In the genomic region with DNA sequence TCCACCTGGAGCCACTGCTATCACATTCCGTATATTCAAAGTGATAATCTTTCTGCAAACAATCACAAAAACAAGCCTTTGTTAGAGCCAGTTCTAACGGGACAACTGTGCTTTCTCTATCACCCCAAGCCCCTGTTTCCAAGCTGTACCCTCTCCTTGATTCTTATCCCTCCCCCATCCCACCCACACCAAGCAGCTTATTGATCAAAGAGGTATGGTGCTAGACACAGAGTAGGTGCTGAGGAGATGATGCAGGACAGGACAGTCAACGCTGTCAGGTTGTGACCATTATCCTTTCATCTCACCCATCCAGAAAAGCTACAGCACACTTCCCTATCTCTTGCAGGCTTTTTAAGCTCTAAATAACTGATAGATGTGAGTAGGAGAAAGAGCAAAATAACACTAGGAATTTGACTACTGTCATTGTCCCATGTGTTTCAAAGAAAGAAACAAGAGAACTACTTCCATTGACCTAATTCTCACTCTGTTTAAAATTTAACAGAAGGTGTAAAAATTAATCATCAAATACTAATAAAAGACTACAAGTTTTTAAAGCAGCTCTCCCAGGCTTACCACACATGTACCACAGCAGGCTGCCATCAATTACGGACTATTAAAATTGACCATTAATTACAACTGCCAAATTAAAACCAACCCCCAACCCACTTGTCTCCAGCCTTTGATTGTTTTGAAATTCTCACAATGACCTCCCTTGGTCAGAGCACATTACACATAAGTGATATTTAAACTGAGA, we compare ENCODE assay signal across 20 cellular contexts.
DNase-seq lines count a peak whose midpoint lies in the region; ATAC-seq, FAIRE-seq and TF ChIP-seq lines count a peak whose summit lies in the region.
"Had no signal": no experiment of that assay in that cellular context is flagged by ENCODE, and none has a peak within 500 bp of the region (broad histone marks: within the 10 kb centered on the region; RNA-seq: fewer than 3 reads in every experiment).

No MANE protein-coding gene starts in this region.

- no peaks in the 10 kb centered on the region for H3F3A ChIP-seq in GM23338 (replicated peaks; ENCODE audit: low read depth)

- no peak overlapping the region for H3K4me3 ChIP-seq in GM23338
- H3K4me3 ChIP-seq in dorsolateral prefrontal cortex = peak overlapping the region in 48 of 59 donors; percentile 6 to 62 (median 32)
- no peak overlapping the region for H3K4me3 ChIP-seq in mesodermal cell (ENCODE audit: extremely low read depth, insufficient read depth, low read length, poor library complexity, severe bottlenecking)
- H3K4me3 ChIP-seq in tibial nerve = no peak overlapping the region
- no peak overlapping the region for H3K4me3 ChIP-seq in HepG2 (replicated peaks in 1 of 3; ENCODE audit: insufficient read depth in 1 of 3, low read depth in 2 of 3, low read length in 3 of 3)
- H3K4me3 ChIP-seq: A549, GM12878, MG63, PC-9, SJSA1 had no signal

- peaks cover 3% of the 10 kb centered on the region; the same call in 1 of the 3 replicates for H3K9me3 Mint-ChIP-seq in GM23338

- H3K9me2 ChIP-seq in GM23338 (ENCODE audit: insufficient read depth) = no peaks in the 10 kb centered on the region

- FAIRE-seq in HepG2 (lab: Jason Lieb, UNC) = no peak
- FAIRE-seq: A549, G401.6, GM12878, H54 had no signal

- H3K4me1 ChIP-seq in GM23338 (ENCODE audit: insufficient read depth) (peaks cover 44% of the 10 kb centered on the region), mesodermal cell (ENCODE audit: control insufficient read depth, insufficient read depth, low read length, poor library complexity, severe bottlenecking) (peaks cover 39% of the 10 kb centered on the region), tibial nerve (no peaks in the 10 kb centered on the region), HepG2 (ENCODE audit: insufficient read depth, low read length) (no peaks in the 10 kb centered on the region)
- H3K4me1 ChIP-seq: A549, SJSA1 had no signal

- H4K20me1 ChIP-seq in GM23338 (replicated peaks; ENCODE audit: insufficient read depth) (no peaks in the 10 kb centered on the region), HepG2 (ENCODE audit: insufficient read depth, low read length) (no peaks in the 10 kb centered on the region)

- 60 to 62% methylated on average over 1 to 3 of the region's 4 CpGs for WGBS in mesodermal cell (ENCODE audit: insufficient coverage in 2 of 2), 2 experiments
- 47 to 56% methylated on average over 4 of the region's 4 CpGs for WGBS in tibial nerve, 2 donors
- 43% methylated on average over 4 of the region's 4 CpGs for WGBS in HepG2 (ENCODE audit: low lambda C conversion rate)

- H3K4me2 ChIP-seq in GM23338 (peak overlapping the region; percentile 40; the same call in 1 of the 2 replicates), HepG2 (ENCODE audit: low read depth, low read length) (no peak overlapping the region)
- H3K4me2 ChIP-seq: A549, PC-9 had no signal

- no TSS peak for BruUV-seq in HepG2 (replicated peaks; lab: Mats Ljungman, UMichigan)

- peaks cover 6% of the 10 kb centered on the region; the same call in 2 of the 3 replicates for H3K36me3 Mint-ChIP-seq in GM23338 (ENCODE audit: low read depth)

- no peaks in the 10 kb centered on the region for H3K27me3 ChIP-seq in GM23338 (ENCODE audit: insufficient read depth)
- no peaks in the 10 kb centered on the region for H3K27me3 ChIP-seq in dorsolateral prefrontal cortex
- no peaks in the 10 kb centered on the region for H3K27me3 ChIP-seq in tibial nerve
- no peaks in the 10 kb centered on the region; a peak in 1 of 5 replicates for H3K27me3 ChIP-seq in HepG2 (ENCODE audit: control insufficient read depth in 1 of 2, insufficient read depth in 2 of 2, low read length in 2 of 2)
- H3K27me3 ChIP-seq: MG63, SJSA1 had no signal

- no peak overlapping the region for H2AFZ ChIP-seq in GM23338
- no peak overlapping the region for H2AFZ ChIP-seq in HepG2 (ENCODE audit: low read length)
- H2AFZ ChIP-seq: PC-9 had no signal

- ATAC-seq in GM23338 (peak; percentile 39), GM18858 (IDR thresholded peaks at IDR 0.05; ENCODE audit: unreplicated experiment) (no peak), HepG2 (no peak)
- ATAC-seq: A549, GM12878 had no signal

- intact Hi-C loops in dorsolateral prefrontal cortex (cut with DNase I) = loop anchor here in 1 of 2 donors (5.0 kb wide), 1 partner anchor 37 kb away; no protein-coding TSS in a partner anchor
- intact Hi-C loops in HepG2 (cut with micrococcal nuclease; ENCODE audit: unreplicated experiment) = no loop called here

- TF ChIP-seq EP300 in tibial nerve (IDR thresholded peaks at IDR 0.05) = no peak
- no peak for TF ChIP-seq EP300 in HepG2 (IDR thresholded peaks at IDR 0.05; ENCODE audit: low read depth in 2 of 2, low read length in 2 of 2)
- TF ChIP-seq EP300 in HepG2 (CRISPR knock-in tag; IDR thresholded peaks at IDR 0.05; ENCODE audit: borderline replicate concordance) = no peak

- TF ChIP-seq POLR2A in tibial nerve (IDR thresholded peaks at IDR 0.05) (no peak), HepG2 (IDR thresholded peaks at IDR 0.05; ENCODE audit: insufficient read depth in 1 of 2, low read depth in 2 of 2, low read length in 2 of 2) (no peak)

- peak overlapping the region; percentile 20; the same call in 1 of the 2 replicates for H3K27ac Mint-ChIP-seq in GM23338

- peaks cover 4% of the 10 kb centered on the region for H3K27me3 Mint-ChIP-seq in GM23338 (ENCODE audit: insufficient read depth, low read depth, poor library complexity)

- H3K27ac ChIP-seq in GM23338 (ENCODE audit: low read depth) (peak overlapping the region; percentile 17; the same call in 1 of the 2 replicates), dorsolateral prefrontal cortex (peak overlapping the region in 58 of 59 donors; percentile 18 to 92 (median 80)), mesodermal cell (ENCODE audit: low read depth, low read length, severe bottlenecking) (peak overlapping the region; percentile 54), tibial nerve (no peak overlapping the region), HepG2 (ENCODE audit: extremely low read length, insufficient read depth, low read length) (no peak overlapping the region)
- H3K27ac ChIP-seq: A549, PC-9, SJSA1 had no signal

- CTCF ChIA-PET in HepG2 (lab: Yijun Ruan, JAX; ENCODE audit: low intra/inter-chr PET ratio, low total read pairs) = no interaction called here

- TF ChIP-seq RAD21 in HepG2 (CRISPR knock-in tag; IDR thresholded peaks at IDR 0.05) = no peak

- TF ChIP-seq CTCF in GM23338 (conservative IDR thresholded peaks at IDR 0.05; ENCODE audit: low read depth in 2 of 2) (no peak), dorsolateral prefrontal cortex (IDR thresholded peaks at IDR 0.05 in 54 of 56, conservative IDR thresholded peaks at IDR 0.05 in 2 of 56; ENCODE audit: low read depth in 1 of 56, partially characterized antibody in 56 of 56) (no peak), tibial nerve (IDR thresholded peaks at IDR 0.05) (no peak), HepG2 (CRISPR knock-in tag; IDR thresholded peaks at IDR 0.05) (no peak)

- H3K36me3 ChIP-seq in GM23338 (ENCODE audit: insufficient read depth) = no peaks in the 10 kb centered on the region
- no peaks in the 10 kb centered on the region for H3K36me3 ChIP-seq in mesodermal cell (ENCODE audit: control insufficient read depth, insufficient read depth, low read length)
- no peaks in the 10 kb centered on the region for H3K36me3 ChIP-seq in tibial nerve
- H3K36me3 ChIP-seq in HepG2 (replicated peaks in 1 of 2; ENCODE audit: control insufficient read depth in 1 of 2, insufficient read depth in 2 of 2, low read length in 2 of 2) = no peaks in the 10 kb centered on the region
- H3K36me3 ChIP-seq: MG63, SJSA1 had no signal

- DNase-seq in GM23338 (ENCODE audit: low spot score) = peak; percentile 43
- peak; percentile 23 for DNase-seq in NCI-H69 (lab: John Stamatoyannopoulos, UW)
- no peak for DNase-seq in dorsolateral prefrontal cortex
- DNase-seq in tibial nerve (ENCODE audit: low spot score in 2 of 2) = no peak
- DNase-seq in HepG2 (ENCODE audit: low spot score) = no peak
- no peak for DNase-seq in foreskin melanocyte
- DNase-seq: DMS79 treated with DMSO at 0.1 percent for 48 hours, Karpas-422, MG63, NCI-H1092, NCI-H187 treated with DMSO at 0.1 percent for 48 hours, NCI-H2171 treated with DMSO at 0.1 percent for 48 hours, PC-9 had no signal

- in situ Hi-C loops in HepG2 (cut with HindIII; ENCODE audit: extremely low pct_ligation_motif_present, low pct_unique_long_range_greater_than_20kb) = no loop called here

- POLR2A ChIA-PET in HepG2 (lab: Yijun Ruan, JAX) = no interaction called here

- no peaks in the 10 kb centered on the region for H3K9me3 ChIP-seq in mesodermal cell (ENCODE audit: control insufficient read depth, low read length)
- no peaks in the 10 kb centered on the region for H3K9me3 ChIP-seq in tibial nerve
- no peaks in the 10 kb centered on the region for H3K9me3 ChIP-seq in HepG2 (ENCODE audit: low read length)
- H3K9me3 ChIP-seq: A549, MG63, SJSA1 had no signal

- H3K4me1 Mint-ChIP-seq in GM23338 = peaks cover 35% of the 10 kb centered on the region

- H3K79me2 ChIP-seq in GM23338 (replicated peaks; ENCODE audit: insufficient read depth) = peaks cover 84% of the 10 kb centered on the region
- no peaks in the 10 kb centered on the region for H3K79me2 ChIP-seq in HepG2 (ENCODE audit: insufficient read depth, low read length)

- no peak overlapping the region for H3K4me3 Mint-ChIP-seq in GM23338

- no peak overlapping the region for H3K9ac ChIP-seq in HepG2 (ENCODE audit: insufficient read depth, low read depth, low read length)

TF ChIP-seq in HepG2, 621 proteins besides CTCF, POLR2A, EP300 and RAD21 (continues in another document):
- TF ChIP-seq POLR2AphosphoS5 (IDR thresholded peaks at IDR 0.05; ENCODE audit: low read depth, low read length) (no peak), KDM1A (CRISPR knock-in tag; IDR thresholded peaks at IDR 0.05) (no peak), SOX13 (IDR thresholded peaks at IDR 0.05) (no peak), SOX13 (CRISPR knock-in tag; conservative IDR thresholded peaks at IDR 0.05 in 1 of 2, IDR thresholded peaks at IDR 0.05 in 1 of 2) (no peak), CC2D1A (CRISPR knock-in tag; IDR thresholded peaks at IDR 0.05) (no peak)
- TF ChIP-seq, protein P1, sequence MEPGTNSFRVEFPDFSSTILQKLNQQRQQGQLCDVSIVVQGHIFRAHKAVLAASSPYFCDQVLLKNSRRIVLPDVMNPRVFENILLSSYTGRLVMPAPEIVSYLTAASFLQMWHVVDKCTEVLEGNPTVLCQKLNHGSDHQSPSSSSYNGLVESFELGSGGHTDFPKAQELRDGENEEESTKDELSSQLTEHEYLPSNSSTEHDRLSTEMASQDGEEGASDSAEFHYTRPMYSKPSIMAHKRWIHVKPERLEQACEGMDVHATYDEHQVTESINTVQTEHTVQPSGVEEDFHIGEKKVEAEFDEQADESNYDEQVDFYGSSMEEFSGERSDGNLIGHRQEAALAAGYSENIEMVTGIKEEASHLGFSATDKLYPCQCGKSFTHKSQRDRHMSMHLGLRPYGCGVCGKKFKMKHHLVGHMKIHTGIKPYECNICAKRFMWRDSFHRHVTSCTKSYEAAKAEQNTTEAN (CRISPR knock-in tag; conservative IDR thresholded peaks at IDR 0.05) = no peak

Comparison
In these comparisons a context has a peak if more than half of its experiments do, and no peak if none do; other contexts are left out.
1. DNase-seq: peak in GM23338 (single experiment) and NCI-H69 (single experiment); none in dorsolateral prefrontal cortex (0 of 10), tibial nerve (0 of 2), HepG2 (single experiment) and foreskin melanocyte (single experiment).
2. H3K27ac ChIP-seq: peak in GM23338 (single experiment), dorsolateral prefrontal cortex (58 of 59) and mesodermal cell (single experiment); none in tibial nerve (0 of 4) and HepG2 (single experiment).
3. H3K4me3 ChIP-seq: peak in dorsolateral prefrontal cortex (48 of 59); none in GM23338 (single experiment), mesodermal cell (single experiment), tibial nerve (0 of 4) and HepG2 (0 of 3).